In the genomic region with DNA sequence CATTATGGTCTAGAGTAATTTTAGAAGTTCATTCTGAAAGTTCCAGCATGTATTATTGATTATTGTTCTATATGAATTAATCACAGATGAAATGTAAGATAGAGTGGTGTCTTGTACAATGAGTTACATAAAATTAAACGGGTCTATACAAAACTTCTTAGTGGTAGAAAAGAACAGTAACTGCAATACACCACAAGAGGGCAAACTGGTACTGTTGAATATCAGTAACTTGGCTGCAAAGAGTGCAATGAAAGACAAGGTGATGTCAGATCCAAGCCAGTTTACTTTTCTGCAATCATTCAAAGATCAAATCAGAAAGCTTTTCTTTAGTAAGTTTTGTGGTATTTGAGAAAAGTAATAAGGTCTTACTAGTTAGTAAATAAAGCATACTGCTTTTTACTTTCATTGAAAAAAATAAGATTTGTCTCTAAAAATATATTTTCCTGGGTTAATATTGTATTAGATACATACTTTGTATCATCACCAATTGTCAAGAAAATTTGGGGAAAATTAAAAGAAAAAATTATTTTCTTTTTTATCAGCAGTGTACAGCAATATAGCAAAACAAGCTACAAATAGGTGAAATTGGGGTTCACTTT, we compare ENCODE assay signal across 8 cellular contexts.
DNase-seq lines count a peak whose midpoint lies in the region; ATAC-seq and TF ChIP-seq lines count a peak whose summit lies in the region.

No MANE protein-coding gene starts in this region.

- TF ChIP-seq CTCF in C4-2B (conservative IDR thresholded peaks at IDR 0.05) (peak; percentile 85), WERI-Rb-1 (IDR thresholded peaks at IDR 0.05; ENCODE audit: low read depth, low read length) (peak; percentile 57), gastroesophageal sphincter (IDR thresholded peaks at IDR 0.05) (peak; percentile 56 to 88 (median 82)), parathyroid adenoma (IDR thresholded peaks at IDR 0.05) (peak; percentile 69)

- DNase-seq in NCI-H2029 treated with DMSO at 0.1 percent for 48 hours (lab: John Stamatoyannopoulos, UW) (peak; percentile 74), WERI-Rb-1 (no peak)
- no peak for DNase-seq in activated effector memory CD4-positive, alpha-beta T cell treated with Interleukin-2 at 50 U/mL for 16 hours

- no peak overlapping the region for H3K27ac ChIP-seq in C4-2B
- H3K27ac ChIP-seq in WERI-Rb-1, result no peak overlapping the region
- no peak overlapping the region for H3K27ac ChIP-seq in gastroesophageal sphincter
- no peak overlapping the region for H3K27ac ChIP-seq in parathyroid adenoma

- TF ChIP-seq EP300 in gastroesophageal sphincter (IDR thresholded peaks at IDR 0.05), result no peak

- H3K4me1 ChIP-seq in gastroesophageal sphincter, result no peaks in the 10 kb centered on the region
- no peaks in the 10 kb centered on the region for H3K4me1 ChIP-seq in parathyroid adenoma

- no peaks in the 10 kb centered on the region for H3K9me3 ChIP-seq in WERI-Rb-1 (ENCODE audit: severe bottlenecking)
- no peaks in the 10 kb centered on the region for H3K9me3 ChIP-seq in gastroesophageal sphincter
- H3K9me3 ChIP-seq in parathyroid adenoma (ENCODE audit: control insufficient read depth, low read length), result no peaks in the 10 kb centered on the region

- no peak for TF ChIP-seq POLR2A in gastroesophageal sphincter (IDR thresholded peaks at IDR 0.05)

- WGBS in gastroesophageal sphincter (ENCODE audit: low coverage in 1 of 2), 2 donors, result 0% methylated on average over 1 of the region's 1 CpG

- no peaks in the 10 kb centered on the region for H3K79me2 ChIP-seq in parathyroid adenoma

- ATAC-seq in GM18511 (IDR thresholded peaks at IDR 0.05; ENCODE audit: unreplicated experiment) (peak; percentile 97), HG02981 (IDR thresholded peaks at IDR 0.05; ENCODE audit: unreplicated experiment) (peak; percentile 95), gastroesophageal sphincter (peak; percentile 68)

- no peak overlapping the region for H3K4me2 ChIP-seq in parathyroid adenoma (ENCODE audit: low read length)

- H3K4me3 ChIP-seq in WERI-Rb-1 (ENCODE audit: low read depth, low read length) (no peak overlapping the region), gastroesophageal sphincter (no peak overlapping the region), parathyroid adenoma (ENCODE audit: low read depth, low read length) (no peak overlapping the region)

- no peaks in the 10 kb centered on the region for H3K36me3 ChIP-seq in WERI-Rb-1
- no peaks in the 10 kb centered on the region for H3K36me3 ChIP-seq in gastroesophageal sphincter
- H3K36me3 ChIP-seq in parathyroid adenoma (ENCODE audit: control insufficient read depth, insufficient read depth, low read length), result no peaks in the 10 kb centered on the region

- H3K9ac ChIP-seq in parathyroid adenoma, result no peak overlapping the region

- H3K27me3 ChIP-seq in WERI-Rb-1 (ENCODE audit: insufficient read depth, low read depth, severe bottlenecking), result no peaks in the 10 kb centered on the region
- no peaks in the 10 kb centered on the region for H3K27me3 ChIP-seq in gastroesophageal sphincter
- no peaks in the 10 kb centered on the region for H3K27me3 ChIP-seq in parathyroid adenoma (ENCODE audit: control insufficient read depth, insufficient read depth, low read length)

- no peak overlapping the region for H2AFZ ChIP-seq in parathyroid adenoma
